Comparison of ENCODE assay signal across 13 cellular contexts in genomic region chr3:52121813-52122212, GRCh38. TPM values are rescaled to one million over a fixed set of nuclear protein-coding genes. Genes with fewer than 3 reads are reported as not detected.
DNase-seq lines count a peak whose midpoint lies in the region; ATAC-seq and TF ChIP-seq lines count a peak whose summit lies in the region.
"Had no signal": no experiment of that assay in that cellular context is flagged by ENCODE, and none has a peak within 500 bp of the region (broad histone marks: within the 10 kb centered on the region; RNA-seq: fewer than 3 reads in every experiment).

No MANE protein-coding gene starts in this region.

- H2BK5ac ChIP-seq in mesenchymal stem cell (ENCODE audit: low read depth, low read length, poor library complexity, severe bottlenecking), result no peak overlapping the region

- H3K27ac Mint-ChIP-seq in MCF 10A (ENCODE audit: low read depth, unreplicated experiment), result no peak overlapping the region
- peak overlapping the region in 1 of 2 donors; percentile 19 for H3K27ac Mint-ChIP-seq in stimulated activated naive CD8-positive, alpha-beta T cell treated with anti-CD3 and anti-CD28 coated beads, Interleukin-15, amount 100 ng/mL, for 72 hours

- H4K91ac ChIP-seq in mesenchymal stem cell (ENCODE audit: low read length), result no peak overlapping the region

- no peaks in the 10 kb centered on the region for H3K27me3 Mint-ChIP-seq in MCF 10A (ENCODE audit: insufficient read depth, unreplicated experiment)
- no peaks in the 10 kb centered on the region for H3K27me3 Mint-ChIP-seq in stimulated activated naive CD8-positive, alpha-beta T cell treated with anti-CD3 and anti-CD28 coated beads, Interleukin-15, amount 100 ng/mL, for 72 hours

- H2AFZ ChIP-seq in mesenchymal stem cell (ENCODE audit: low read depth, low read length), result no peak overlapping the region

- no peak overlapping the region for H3K4me2 ChIP-seq in mesenchymal stem cell (ENCODE audit: low read length, poor library complexity, severe bottlenecking)

- H4K8ac ChIP-seq in mesenchymal stem cell (ENCODE audit: low read length), result no peak overlapping the region

- no peak for ATAC-seq in GM19455 (IDR thresholded peaks at IDR 0.05; ENCODE audit: unreplicated experiment)
- ATAC-seq in stimulated activated naive CD8-positive, alpha-beta T cell treated with anti-CD3 and anti-CD28 coated beads, Interleukin-15, amount 100 ng/mL, for 72 hours, result no peak

- no peak overlapping the region for H3K4ac ChIP-seq in mesenchymal stem cell (ENCODE audit: low read depth in 1 of 2, low read length in 2 of 2)

- H3K14ac ChIP-seq in mesenchymal stem cell (ENCODE audit: low read length in 2 of 2), result no peak overlapping the region

- no peak overlapping the region for H2BK120ac ChIP-seq in mesenchymal stem cell (ENCODE audit: low read depth, low read length)

- no peak overlapping the region for H3K18ac ChIP-seq in mesenchymal stem cell (ENCODE audit: low read depth in 1 of 2, low read length in 2 of 2)

- H3K79me1 ChIP-seq in mesenchymal stem cell (replicated peaks; ENCODE audit: low read length, poor library complexity, severe bottlenecking), result peaks cover 7% of the 10 kb centered on the region

- H3K9me3 Mint-ChIP-seq in MCF 10A (ENCODE audit: unreplicated experiment), result no peaks in the 10 kb centered on the region
- H3K9me3 Mint-ChIP-seq in stimulated activated naive CD8-positive, alpha-beta T cell treated with anti-CD3 and anti-CD28 coated beads, Interleukin-15, amount 100 ng/mL, for 72 hours, result no peaks in the 10 kb centered on the region

- no peak for TF ChIP-seq POLR2A in breast epithelium (IDR thresholded peaks at IDR 0.05)
- TF ChIP-seq POLR2A in adrenal gland (IDR thresholded peaks at IDR 0.05), result no peak
- no peak for TF ChIP-seq POLR2A in vagina (IDR thresholded peaks at IDR 0.05)

- no peaks in the 10 kb centered on the region for H3K36me3 ChIP-seq in breast epithelium
- H3K36me3 ChIP-seq in adrenal gland (replicated peaks in 1 of 2), result no peaks in the 10 kb centered on the region
- H3K36me3 ChIP-seq in mesenchymal stem cell (ENCODE audit: control insufficient read depth in 1 of 2, insufficient read depth in 2 of 2, low read depth in 1 of 2, low read length in 2 of 2), result peaks cover 0 to 11% of the 10 kb centered on the region in 2 experiments
- no peaks in the 10 kb centered on the region for H3K36me3 ChIP-seq in vagina

- H3K27me3 ChIP-seq in breast epithelium (no peaks in the 10 kb centered on the region), adrenal gland (no peaks in the 10 kb centered on the region), mesenchymal stem cell (ENCODE audit: control insufficient read depth in 1 of 2, insufficient read depth in 1 of 2, low read length in 2 of 2) (no peaks in the 10 kb centered on the region), vagina (no peaks in the 10 kb centered on the region)

- BruUV-seq in MCF 10A (replicated peaks; lab: Mats Ljungman, UMichigan), result no TSS peak

- peak overlapping the region; percentile 4 to 21 for H3K27ac ChIP-seq in breast epithelium
- peak overlapping the region in 4 of 5 donors; percentile 13 to 86 (median 40) for H3K27ac ChIP-seq in adrenal gland
- no peak overlapping the region for H3K27ac ChIP-seq in mesenchymal stem cell (ENCODE audit: low read length, poor library complexity, severe bottlenecking)
- peak overlapping the region; percentile 57 for H3K27ac ChIP-seq in vagina

- H2BK15ac ChIP-seq in mesenchymal stem cell (ENCODE audit: low read depth, poor library complexity, severe bottlenecking), result no peak overlapping the region

- no peaks in the 10 kb centered on the region for H3K9me3 ChIP-seq in breast epithelium
- no peaks in the 10 kb centered on the region for H3K9me3 ChIP-seq in adrenal gland (replicated peaks in 1 of 3)
- H3K9me3 ChIP-seq in mesenchymal stem cell (ENCODE audit: control insufficient read depth, low read length), result no peaks in the 10 kb centered on the region
- no peaks in the 10 kb centered on the region for H3K9me3 ChIP-seq in vagina

- WGBS in adrenal gland, 4 donors, result 66 to 78% (median 74%) methylated on average over 6 of the region's 6 CpGs
- 97% methylated on average over 6 of the region's 6 CpGs for WGBS in mesenchymal stem cell

- TF ChIP-seq CTCF in breast epithelium (IDR thresholded peaks at IDR 0.05) (no peak), MCF 10A (IDR thresholded peaks at IDR 0.05; ENCODE audit: unreplicated experiment) (no peak), adrenal gland (IDR thresholded peaks at IDR 0.05) (no peak), vagina (IDR thresholded peaks at IDR 0.05) (no peak)

- H3K4me3 ChIP-seq in breast epithelium (no peak overlapping the region), adrenal gland (no peak overlapping the region), mesenchymal stem cell (ENCODE audit: insufficient read depth in 1 of 2, low read depth in 1 of 2, low read length in 2 of 2) (no peak overlapping the region), vagina (no peak overlapping the region)
- H3K4me3 ChIP-seq: lung had no signal

- CTCF ChIA-PET in MCF 10A (lab: Yijun Ruan, JAX), result interaction anchor here (0.7 to 7.8 kb wide), 13 partner anchors 9 to 138 kb away, joined by 3 to 103 read pairs (median 7); partner anchors contain the start of gene DUSP7

- H3K4me1 ChIP-seq in breast epithelium (no peaks in the 10 kb centered on the region), adrenal gland (replicated peaks in 1 of 2) (peaks cover 13 to 36% of the 10 kb centered on the region in 2 donors), mesenchymal stem cell (ENCODE audit: control insufficient read depth, insufficient read depth, low read depth, low read length) (peaks cover 15% of the 10 kb centered on the region), vagina (peaks cover 26% of the 10 kb centered on the region)

- H2AK5ac ChIP-seq in mesenchymal stem cell (ENCODE audit: low read length, severe bottlenecking), result no peak overlapping the region

- peaks cover 17% of the 10 kb centered on the region for H3K4me1 Mint-ChIP-seq in MCF 10A (ENCODE audit: insufficient read depth, unreplicated experiment)
- H3K4me1 Mint-ChIP-seq in stimulated activated naive CD8-positive, alpha-beta T cell treated with anti-CD3 and anti-CD28 coated beads, Interleukin-15, amount 100 ng/mL, for 72 hours, result peaks cover 14% of the 10 kb centered on the region

- no peaks in the 10 kb centered on the region for H3K36me3 Mint-ChIP-seq in MCF 10A (ENCODE audit: insufficient read depth, unreplicated experiment)

- no peak overlapping the region for H2BK12ac ChIP-seq in mesenchymal stem cell (ENCODE audit: low read length in 2 of 2)

- POLR2A ChIA-PET in MCF 10A (lab: Yijun Ruan, JAX), result interaction anchor here (0.7 to 5.2 kb wide), 3 partner anchors 59 to 69 kb away, joined by 3 to 45 read pairs (median 10); partner anchors contain the start of gene DUSP7

- H3K23ac ChIP-seq in mesenchymal stem cell (ENCODE audit: low read length in 2 of 2), result no peak overlapping the region

- H3K4me3 Mint-ChIP-seq in MCF 10A (ENCODE audit: unreplicated experiment), result no peak overlapping the region
- H3K4me3 Mint-ChIP-seq in stimulated activated naive CD8-positive, alpha-beta T cell treated with anti-CD3 and anti-CD28 coated beads, Interleukin-15, amount 100 ng/mL, for 72 hours, result no peak overlapping the region

- H3K9ac ChIP-seq in mesenchymal stem cell (ENCODE audit: low read length), result peak overlapping the region; percentile 63

- intact Hi-C loops in breast epithelium (cut with DNase I; ENCODE audit: low total_unique reads) (loop anchor here (1.0 kb wide), 1 partner anchor 28 kb away; no protein-coding TSS in a partner anchor), MCF 10A (cut with micrococcal nuclease) (loop anchor here (5.0 kb wide), 1 partner anchor 180 kb away; the partner anchor contains the start of genes PARP3 and RRP9), adrenal gland (cut with DNase I) (loop anchor here (2.0 to 5.0 kb wide), 2 partner anchors 120 to 123 kb away; no protein-coding TSS in a partner anchor), vagina (cut with DNase I) (loop anchor here (5.0 to 10.0 kb wide), 2 partner anchors 67 to 120 kb away; partner anchors contain the start of gene DUSP7)

- no peak for DNase-seq in breast epithelium (ENCODE audit: low spot score in 2 of 2)
- no peak for DNase-seq in MCF 10A (ENCODE audit: unreplicated experiment)
- peak in 1 of 7 donors; percentile 27 for DNase-seq in adrenal gland
- no peak for DNase-seq in mesenchymal stem cell
- DNase-seq in vagina (ENCODE audit: extremely low spot score in 2 of 2), result no peak
- no peak for DNase-seq in A172 (ENCODE audit: low spot score)
- no peak for DNase-seq in stimulated activated naive CD8-positive, alpha-beta T cell treated with anti-CD3 and anti-CD28 coated beads, Interleukin-15, amount 100 ng/mL, for 72 hours
- DNase-seq: activated T-cell treated with anti-CD3 and anti-CD28 coated beads, Interleukin-2, amount 50 U/mL, for 48 hours; NCI-H1092; NCI-H524 treated with DMSO at 0.1 percent for 48 hours; T1000 had no signal

RNA-seq across cellular contexts. Expression of gene POC1A, which starts 32.4 kb away (rescaled TPM):
- total RNA-seq in breast epithelium, result 1 to 10 TPM; 1.9 to 2.7 (median 2.6) TPM
- total RNA-seq in MCF 10A (2022), result 7.5 and 9.8 TPM in 2 replicates
- 1 to 10 TPM; 2.9 to 8.4 (median 5.5) TPM for total RNA-seq in adrenal gland
- 1 to 10 TPM; 2.0 to 6.4 (median 2.8) TPM for polyA plus RNA-seq in adrenal gland
- polyA plus RNA-seq in mesenchymal stem cell (2013, experiment 1 of 2), result 2.7 TPM
- polyA plus RNA-seq in mesenchymal stem cell (2013, experiment 2 of 2), result 2.4 TPM
- 0.74 TPM for total RNA-seq in vagina
- total RNA-seq in A172 (2014; rRNA removed; shearing (Covaris generic)), result 16.5 and 19.0 TPM in 2 replicates
